In the genomic region with DNA sequence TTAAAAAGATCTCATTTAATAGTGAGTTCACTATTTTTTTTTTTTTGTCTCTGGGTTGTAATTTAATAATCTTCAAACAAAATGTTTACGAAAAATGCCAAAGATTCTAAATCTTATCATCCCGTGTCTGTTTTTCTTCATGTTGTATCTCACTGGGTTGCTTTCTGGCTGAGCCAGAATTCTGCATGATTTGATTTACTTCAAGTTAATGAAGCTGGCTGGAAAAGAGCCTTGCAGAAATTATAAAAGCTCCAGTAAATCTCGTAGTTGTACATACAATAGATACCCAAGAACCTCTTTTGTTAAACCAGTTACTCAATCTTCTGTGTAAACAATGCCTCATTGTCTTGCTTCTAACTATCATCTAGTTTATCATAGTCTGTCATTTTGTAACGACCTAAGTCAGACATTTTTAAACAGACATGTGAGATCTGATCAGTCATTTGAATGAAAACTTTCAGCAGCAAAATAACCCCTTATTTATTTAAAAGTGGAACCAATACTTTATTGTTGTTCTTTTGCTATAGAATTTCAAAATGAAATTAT, we compare ENCODE assay signal across 13 cellular contexts.
"Had no signal": no experiment of that assay in that cellular context is flagged by ENCODE, and none has a peak within 500 bp of the region (broad histone marks: within the 10 kb centered on the region; RNA-seq: fewer than 3 reads in every experiment).

No MANE protein-coding gene starts in this region.

- H3K4me3 ChIP-seq: uterus had no signal

- H3K27ac Mint-ChIP-seq: activated CD4-positive, alpha-beta memory T cell treated with anti-CD3 and anti-CD28 coated beads for 36 hours; activated naive CD8-positive, alpha-beta T cell; T-helper 2 cell treated with Interferon-gamma antibody and Interleukin-4, amounts not matched to agents 5 μg/mL and 100 μg/mL, for 36 hours had no signal

- H3K4me1 ChIP-seq: uterus had no signal

- H3K9me3 ChIP-seq: uterus had no signal

- H3K36me3 ChIP-seq: uterus had no signal

- H3K9me3 Mint-ChIP-seq: endodermal cell had no signal

- H3K27me3 Mint-ChIP-seq: activated CD4-positive, alpha-beta memory T cell treated with anti-CD3 and anti-CD28 coated beads for 36 hours; activated naive CD8-positive, alpha-beta T cell had no signal

- ATAC-seq: activated T-cell treated with anti-CD3 and anti-CD28 coated beads, Interleukin-2, amount 50 U/mL, for 4 hours; esophagus mucosa; left cardiac atrium had no signal

- H3K27ac ChIP-seq: uterus had no signal

- DNase-seq: activated CD4-positive, alpha-beta memory T cell treated with anti-CD3 and anti-CD28 coated beads for 36 hours; activated effector memory CD4-positive, alpha-beta T cell treated with anti-CD3 and anti-CD28 coated beads, Interleukin-2, amount 50 U/mL, for 16 hours; activated T-cell treated with anti-CD3 and anti-CD28 coated beads, Interleukin-2, amount 50 U/mL, for 4 hours; anterior cingulate cortex; endodermal cell; glutamatergic neuron; left cardiac atrium; stimulated activated CD4-positive, alpha-beta T cell treated with anti-CD3 and anti-CD28 coated beads, Interleukin-15, amount 100 ng/mL, for 24 hours; stimulated activated CD4-positive, alpha-beta T cell treated with anti-CD3 and anti-CD28 coated beads, Interleukin-4, amount 100 ng/mL, for 24 hours; uterus had no signal

- H3K27me3 ChIP-seq: uterus had no signal

- H3K4me3 Mint-ChIP-seq: activated CD4-positive, alpha-beta memory T cell treated with anti-CD3 and anti-CD28 coated beads for 36 hours; activated naive CD8-positive, alpha-beta T cell; activated T-cell treated with anti-CD3 and anti-CD28 coated beads, Interleukin-2, amount 50 U/mL, for 4 hours; endodermal cell; T-helper 2 cell treated with Interferon-gamma antibody and Interleukin-4, amounts not matched to agents 5 μg/mL and 100 μg/mL, for 36 hours had no signal
